In the genomic region with DNA sequence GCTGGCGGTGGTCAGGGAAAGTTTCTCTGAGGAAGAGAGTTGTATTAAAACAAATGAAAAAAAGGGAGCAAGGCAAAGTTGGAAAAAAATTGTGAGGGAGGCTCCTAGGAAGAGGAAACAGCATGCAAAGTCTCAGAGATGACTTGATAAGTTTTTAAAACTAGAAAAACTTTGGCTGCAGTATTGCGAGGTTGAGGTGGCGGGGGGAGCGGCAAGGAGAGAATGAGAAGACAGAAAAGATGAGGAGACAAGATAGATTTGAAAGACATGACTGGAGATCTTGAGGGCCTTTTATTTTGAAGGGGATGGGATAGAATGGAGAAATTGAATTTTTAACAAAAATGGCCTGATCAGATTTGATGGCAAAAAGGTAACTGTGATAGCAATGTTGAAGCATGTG, we compare ENCODE assay signal across 21 cellular contexts.
"Had no signal": no experiment of that assay in that cellular context is flagged by ENCODE, and none has a peak within 500 bp of the region (broad histone marks: within the 10 kb centered on the region; RNA-seq: fewer than 3 reads in every experiment).

No MANE protein-coding gene starts in this region.

- ATAC-seq: esophagus mucosa; naive thymus-derived CD4-positive, alpha-beta T cell had no signal

- H3K36me3 Mint-ChIP-seq: brain had no signal

- H3K27me3 Mint-ChIP-seq: progenitor cell of endocrine pancreas had no signal

- H3K27ac Mint-ChIP-seq: progenitor cell of endocrine pancreas had no signal

- H3K4me3 Mint-ChIP-seq: brain; naive thymus-derived CD4-positive, alpha-beta T cell had no signal

- H3K9me3 ChIP-seq: sigmoid colon, suprapubic skin, transverse colon, uterus had no signal

- H3K27ac ChIP-seq: sigmoid colon, suprapubic skin, transverse colon, uterus had no signal

- H3K27me3 ChIP-seq: sigmoid colon, suprapubic skin, transverse colon, uterus had no signal

- H3K4me2 ChIP-seq: smooth muscle cell had no signal

- DNase-seq: activated CD4-positive, alpha-beta T cell treated with anti-CD3 and anti-CD28 coated beads, Interleukin-2, amount 50 U/mL, for 48 hours; activated CD8-positive, alpha-beta memory T cell treated with anti-CD3 and anti-CD28 coated beads, Interleukin-2, amount 50 U/mL, for 48 hours; activated gamma-delta T cell; activated naive CD4-positive, alpha-beta T cell treated with anti-CD3 and anti-CD28 coated beads, Interleukin-2, amount 50 U/mL, for 16 hours; activated T-cell treated with anti-CD3 and anti-CD28 coated beads, Interleukin-2, amount 50 U/mL, for 48 hours; aorta; effector memory CD4-positive, alpha-beta T cell; foreskin melanocyte; kidney; naive thymus-derived CD4-positive, alpha-beta T cell; retina; sigmoid colon; stimulated activated CD4-positive, alpha-beta T cell treated with anti-CD3 and anti-CD28 coated beads, Interleukin-15, amount 100 ng/mL, for 24 hours; stimulated activated naive CD4-positive, alpha-beta T cell; transverse colon; uterus had no signal
